In genomic region chr2:128310761-128311160, GRCh38 we compare ENCODE assay signal across 19 cellular contexts. TPM values are rescaled to one million over a fixed set of nuclear protein-coding genes. Genes with fewer than 3 reads are reported as not detected.
A peak's percentile ranks its signal among the peaks of the same experiment; 100 is the strongest.
DNase-seq lines count a peak whose midpoint lies in the region; ATAC-seq, FAIRE-seq and TF ChIP-seq lines count a peak whose summit lies in the region.
"Had no signal": no experiment of that assay in that cellular context is flagged by ENCODE, and none has a peak within 500 bp of the region (broad histone marks: within the 10 kb centered on the region; RNA-seq: fewer than 3 reads in every experiment).

No MANE protein-coding gene starts in this region.

- H4K20me1 ChIP-seq in neural progenitor cell (ENCODE audit: low read depth) = peaks cover 100% of the 10 kb centered on the region

- H3K79me2 ChIP-seq in neural progenitor cell (ENCODE audit: low read depth) = peaks cover 100% of the 10 kb centered on the region

- H3K4me3 ChIP-seq in colonic mucosa = no peak overlapping the region
- H3K4me3 ChIP-seq in neural progenitor cell = no peak overlapping the region
- H3K4me3 ChIP-seq: GM23248 had no signal

- DNase-seq in left ventricle myocardium superior (peak; percentile 22), left cardiac atrium (no peak), colonic mucosa (peak; percentile 16), neural progenitor cell (ENCODE audit: low spot score) (no peak), ureter (ENCODE audit: low spot score) (peak; percentile 41), NCI-H524 treated with DMSO at 0.1 percent for 48 hours (lab: John Stamatoyannopoulos, UW) (no peak), DMS153 treated with DMSO at 0.1 percent for 48 hours (lab: John Stamatoyannopoulos, UW; ENCODE audit: unreplicated experiment) (no peak), HTR-8/SVneo (ENCODE audit: insufficient read length, low spot score) (no peak)
- DNase-seq: central memory CD4-positive, alpha-beta T cell; effector CD4-positive, alpha-beta T cell; GM23248; immature natural killer cell; NCI-H2081 treated with DMSO at 0.1 percent for 48 hours; T-helper 1 cell had no signal

- no peak overlapping the region for H3K9ac ChIP-seq in colonic mucosa (ENCODE audit: low read depth in 2 of 2, low read length in 2 of 2)
- H3K9ac ChIP-seq in neural progenitor cell = no peak overlapping the region
- H3K9ac ChIP-seq: GM23248 had no signal

- TF ChIP-seq CTCF in colonic mucosa (IDR thresholded peaks at IDR 0.05) = no peak
- no peak for TF ChIP-seq CTCF in neural progenitor cell (IDR thresholded peaks at IDR 0.05)

- no peak overlapping the region for H3K27ac ChIP-seq in colonic mucosa
- no peak overlapping the region for H3K27ac ChIP-seq in neural progenitor cell
- H3K27ac ChIP-seq: GM23248 had no signal

- no peak overlapping the region for H3K4me3 Mint-ChIP-seq in neural progenitor cell
- H3K4me3 Mint-ChIP-seq: CD4-positive, alpha-beta memory T cell; immature natural killer cell; naive thymus-derived CD8-positive, alpha-beta T cell; stimulated activated naive CD8-positive, alpha-beta T cell treated with anti-CD3 and anti-CD28 coated beads, Interleukin-15, Interleukin-2, amounts not matched to agents 100 ng/mL and 50 ng/mL, for 24 hours had no signal

- ATAC-seq in left ventricle myocardium superior = no peak
- ATAC-seq in left cardiac atrium = no peak
- ATAC-seq: naive thymus-derived CD8-positive, alpha-beta T cell had no signal

- peaks cover 1% of the 10 kb centered on the region for H3K4me1 ChIP-seq in colonic mucosa
- peaks cover 45% of the 10 kb centered on the region for H3K4me1 ChIP-seq in neural progenitor cell

- H3K27ac Mint-ChIP-seq in neural progenitor cell = peak overlapping the region; percentile 72
- H3K27ac Mint-ChIP-seq: activated T-helper 2 cell treated with anti-CD3 and anti-CD28 coated beads, Interferon-gamma antibody, Interleukin-2, Interleukin-4, amounts not matched to agents 10 μg/mL and 5 μg/mL and 100 μg/mL, durations not matched to agents 14 hours and 24 hours and 36 hours; CD4-positive, alpha-beta memory T cell; stimulated activated naive CD8-positive, alpha-beta T cell treated with anti-CD3 and anti-CD28 coated beads, Interleukin-15, Interleukin-2, amounts not matched to agents 100 ng/mL and 50 ng/mL, for 24 hours had no signal

- peaks cover 8% of the 10 kb centered on the region for H3K27me3 Mint-ChIP-seq in neural progenitor cell (ENCODE audit: insufficient read depth, low read depth)
- H3K27me3 Mint-ChIP-seq: CD4-positive, alpha-beta memory T cell; naive thymus-derived CD8-positive, alpha-beta T cell; stimulated activated naive CD8-positive, alpha-beta T cell treated with anti-CD3 and anti-CD28 coated beads, Interleukin-15, Interleukin-2, amounts not matched to agents 100 ng/mL and 50 ng/mL, for 24 hours had no signal

- H2AFZ ChIP-seq in neural progenitor cell (replicated peaks) = no peak overlapping the region
- H2AFZ ChIP-seq: GM23248 had no signal

- intact Hi-C loops in left ventricle myocardium superior (cut with micrococcal nuclease) (no loop called here), left cardiac atrium (cut with DNase I) (loop anchor here in 1 of 2 donors (10.0 kb wide), 1 partner anchor 136 kb away; no protein-coding TSS in a partner anchor), colonic mucosa (cut with DNase I) (no loop called here)

- H3K4me2 ChIP-seq in neural progenitor cell = no peak overlapping the region

- H3K27me3 ChIP-seq in colonic mucosa (no peaks in the 10 kb centered on the region), neural progenitor cell (no peaks in the 10 kb centered on the region)

- H3K9me3 Mint-ChIP-seq in neural progenitor cell = no peaks in the 10 kb centered on the region
- H3K9me3 Mint-ChIP-seq: activated T-helper 2 cell treated with anti-CD3 and anti-CD28 coated beads, Interferon-gamma antibody, Interleukin-2, Interleukin-4, amounts not matched to agents 10 μg/mL and 5 μg/mL and 100 μg/mL, durations not matched to agents 14 hours and 24 hours and 36 hours; CD4-positive, alpha-beta memory T cell; immature natural killer cell; naive thymus-derived CD8-positive, alpha-beta T cell; stimulated activated naive CD8-positive, alpha-beta T cell treated with anti-CD3 and anti-CD28 coated beads, Interleukin-15, Interleukin-2, amounts not matched to agents 100 ng/mL and 50 ng/mL, for 24 hours had no signal

- peaks cover 17% of the 10 kb centered on the region for H3K36me3 Mint-ChIP-seq in neural progenitor cell
- H3K36me3 Mint-ChIP-seq: immature natural killer cell had no signal

- no peaks in the 10 kb centered on the region for H3K9me3 ChIP-seq in colonic mucosa
- H3K9me3 ChIP-seq in neural progenitor cell (ENCODE audit: low read depth) = no peaks in the 10 kb centered on the region

- H3F3A ChIP-seq in neural progenitor cell (ENCODE audit: low read depth) = peaks cover 8% of the 10 kb centered on the region

- peaks cover 69% of the 10 kb centered on the region for H3K4me1 Mint-ChIP-seq in neural progenitor cell

- no peaks in the 10 kb centered on the region for H3K36me3 ChIP-seq in colonic mucosa
- no peaks in the 10 kb centered on the region for H3K36me3 ChIP-seq in neural progenitor cell

- FAIRE-seq in HTR-8/SVneo (lab: Jason Lieb, UNC) = no peak
- FAIRE-seq: urothelium cell line had no signal

RNA-seq across cellular contexts. Expression of gene HS6ST1, which starts 7.9 kb away (rescaled TPM):
- total RNA-seq in left ventricle myocardium superior = 35.2 TPM
- 10 to 100 TPM; 14.3 to 19.3 TPM for total RNA-seq in left cardiac atrium
- 10 to 100 TPM; 19.3 to 22.9 TPM for total RNA-seq in colonic mucosa
- total RNA-seq in neural progenitor cell (ENCODE audit: low replicate concordance) = 31.1 and 71.0 TPM in 2 replicates
- total RNA-seq in ureter = 56.0 TPM

Comparison
In these comparisons a context has a peak if more than half of its experiments do, and no peak if none do; other contexts are left out.
1. DNase-seq: peak in left ventricle myocardium superior (single experiment), colonic mucosa (single experiment) and ureter (single experiment); none in left cardiac atrium (single experiment), neural progenitor cell (single experiment), NCI-H524 treated with DMSO at 0.1 percent for 48 hours (single experiment), DMS153 treated with DMSO at 0.1 percent for 48 hours (single experiment) and HTR-8/SVneo (single experiment).